In genomic region chr2:135817466-135817865, GRCh38 we compare ENCODE assay signal across 19 cellular contexts. TPM values are rescaled to one million over a fixed set of nuclear protein-coding genes. Genes with fewer than 3 reads are reported as not detected.
A peak's percentile ranks its signal among the peaks of the same experiment; 100 is the strongest.
DNase-seq lines count a peak whose midpoint lies in the region; ATAC-seq, FAIRE-seq and TF ChIP-seq lines count a peak whose summit lies in the region.
"Had no signal": no experiment of that assay in that cellular context is flagged by ENCODE, and none has a peak within 500 bp of the region (broad histone marks: within the 10 kb centered on the region; RNA-seq: fewer than 3 reads in every experiment).

No MANE protein-coding gene starts in this region.

- H3K4me2 ChIP-seq in astrocyte (ENCODE audit: low read length) (peak overlapping the region; percentile 35), neuronal stem cell (ENCODE audit: insufficient read depth, low read length, poor library complexity, severe bottlenecking) (no peak overlapping the region)
- H3K4me2 ChIP-seq: BLaER1 had no signal

- peaks cover 12% of the 10 kb centered on the region for H3K4me1 Mint-ChIP-seq in astrocyte (ENCODE audit: low read depth, unreplicated experiment)

- H2AFZ ChIP-seq in astrocyte (ENCODE audit: low read depth, low read length) (peak overlapping the region; percentile 46), neuronal stem cell (ENCODE audit: low read length) (peak overlapping the region; percentile 62)

- FAIRE-seq in astrocyte (lab: Jason Lieb, UNC), result no peak
- FAIRE-seq: H54 had no signal

- peak; percentile 47 for ATAC-seq in lung (ENCODE audit: insufficient read depth, low FRiP score)

- H2BK15ac ChIP-seq in neuronal stem cell (ENCODE audit: low read length), result no peak overlapping the region

- intact Hi-C loops in ascending aorta (cut with DNase I), result no loop called here

- TF ChIP-seq CTCF in astrocyte (IDR thresholded peaks at IDR 0.05; ENCODE audit: insufficient read depth, low read depth, low read length), result no peak
- TF ChIP-seq CTCF in lung (IDR thresholded peaks at IDR 0.05; ENCODE audit: control extremely low read depth, extremely low read depth), result no peak
- no peak for TF ChIP-seq CTCF in ascending aorta (IDR thresholded peaks at IDR 0.05)

- H3K27ac ChIP-seq in astrocyte (ENCODE audit: low read depth, low read length) (no peak overlapping the region), lung (ENCODE audit: low read depth in 1 of 2, low read length in 1 of 2) (no peak overlapping the region), neuronal stem cell (replicated peaks; ENCODE audit: low read length) (no peak overlapping the region), ascending aorta (no peak overlapping the region)
- H3K27ac ChIP-seq: BLaER1 had no signal

- H3K27ac Mint-ChIP-seq in astrocyte (ENCODE audit: unreplicated experiment), result no peak overlapping the region
- H3K27ac Mint-ChIP-seq: CD4-positive, alpha-beta memory T cell had no signal

- H4K20me1 ChIP-seq in astrocyte (ENCODE audit: insufficient read depth, low read length), result no peaks in the 10 kb centered on the region
- H4K20me1 ChIP-seq: BLaER1 had no signal

- H2AK5ac ChIP-seq in neuronal stem cell (ENCODE audit: low read depth, low read length), result no peak overlapping the region

- no peaks in the 10 kb centered on the region for H3K27me3 ChIP-seq in astrocyte (ENCODE audit: insufficient read depth, low read length)
- H3K27me3 ChIP-seq in lung (ENCODE audit: control insufficient read depth, insufficient read depth), result no peaks in the 10 kb centered on the region
- no peaks in the 10 kb centered on the region for H3K27me3 ChIP-seq in neuronal stem cell (ENCODE audit: control insufficient read depth in 3 of 3, insufficient read depth in 3 of 3, low read depth in 1 of 3, low read length in 3 of 3)
- no peaks in the 10 kb centered on the region for H3K27me3 ChIP-seq in ascending aorta
- H3K27me3 ChIP-seq: BLaER1 had no signal

- no peak overlapping the region for H3K23ac ChIP-seq in neuronal stem cell (ENCODE audit: low read depth, low read length, poor library complexity)

- no peak overlapping the region for H4K8ac ChIP-seq in neuronal stem cell (ENCODE audit: low read depth, low read length)

- H2BK120ac ChIP-seq in neuronal stem cell (ENCODE audit: low read depth, low read length), result no peak overlapping the region

- H3K9ac ChIP-seq in astrocyte (ENCODE audit: low read length) (no peak overlapping the region), neuronal stem cell (ENCODE audit: low read depth, low read length, poor library complexity) (no peak overlapping the region)
- H3K9ac ChIP-seq: BLaER1 had no signal

- H4K91ac ChIP-seq in neuronal stem cell (ENCODE audit: low read depth, low read length, poor library complexity), result no peak overlapping the region

- H3K36me3 Mint-ChIP-seq in astrocyte (ENCODE audit: low read depth, unreplicated experiment), result peaks cover 2% of the 10 kb centered on the region
- H3K36me3 Mint-ChIP-seq: CD14-positive monocyte; CD4-positive, alpha-beta memory T cell had no signal

- no peaks in the 10 kb centered on the region for H3K27me3 Mint-ChIP-seq in astrocyte (ENCODE audit: low read depth, unreplicated experiment)

- H3K9me3 ChIP-seq in astrocyte (ENCODE audit: insufficient read depth, low read depth, low read length) (no peaks in the 10 kb centered on the region), lung (ENCODE audit: control insufficient read depth in 2 of 2, insufficient read depth in 1 of 2, low read length in 1 of 2) (no peaks in the 10 kb centered on the region), neuronal stem cell (replicated peaks in 1 of 2; ENCODE audit: control insufficient read depth in 2 of 2, insufficient read depth in 1 of 2, low read depth in 1 of 2, low read length in 2 of 2) (no peaks in the 10 kb centered on the region), ascending aorta (peaks cover 0 to under 1% of the 10 kb centered on the region in 2 donors)

- WGBS in lung, 2 donors, result 90% methylated on average over 18 of the region's 18 CpGs
- no CpG with 5 or more reads among the region's 18 CpGs for WGBS in neuronal stem cell (ENCODE audit: extremely low coverage in 2 of 2, insufficient read length in 2 of 2, insufficient replicate concordance in 1 of 2), 2 donors

- no peak overlapping the region for H3K4me3 Mint-ChIP-seq in astrocyte (ENCODE audit: unreplicated experiment)
- H3K4me3 Mint-ChIP-seq: CD14-positive monocyte; CD4-positive, alpha-beta memory T cell had no signal

- H2BK12ac ChIP-seq in neuronal stem cell (ENCODE audit: low read length), result no peak overlapping the region

- peaks cover 7% of the 10 kb centered on the region for H3K9me3 Mint-ChIP-seq in astrocyte (ENCODE audit: unreplicated experiment)

- no peak overlapping the region for H3K4me3 ChIP-seq in astrocyte (ENCODE audit: insufficient read depth, low read depth, low read length)
- no peak overlapping the region for H3K4me3 ChIP-seq in lung
- peak overlapping the region in 1 of 2 donors; percentile 19 for H3K4me3 ChIP-seq in neuronal stem cell (ENCODE audit: low read length in 2 of 2)
- H3K4me3 ChIP-seq in ascending aorta, result no peak overlapping the region
- H3K4me3 ChIP-seq: BLaER1 had no signal

- H3K79me2 ChIP-seq in astrocyte (ENCODE audit: insufficient read depth, low read length), result peaks cover 7% of the 10 kb centered on the region

- H3K4me1 ChIP-seq in astrocyte (ENCODE audit: insufficient read depth, low read length) (peaks cover 38% of the 10 kb centered on the region), lung (ENCODE audit: control insufficient read depth in 2 of 2, insufficient read depth in 2 of 2, low read length in 2 of 2) (no peaks in the 10 kb centered on the region), neuronal stem cell (ENCODE audit: control insufficient read depth in 2 of 2, insufficient read depth in 1 of 2, low read depth in 1 of 2, low read length in 2 of 2) (no peaks in the 10 kb centered on the region), ascending aorta (no peaks in the 10 kb centered on the region)

- no peak overlapping the region for H2BK5ac ChIP-seq in neuronal stem cell (ENCODE audit: low read length)

- peak overlapping the region; percentile 79 for H3K18ac ChIP-seq in neuronal stem cell (ENCODE audit: low read length)

- DNase-seq in activated effector memory CD4-positive, alpha-beta T cell treated with anti-CD3 and anti-CD28 coated beads, Interleukin-2, amount 50 U/mL, for 16 hours, result peak; percentile 46
- DNase-seq in activated effector memory CD4-positive, alpha-beta T cell treated with Interleukin-2 at 50 U/mL for 16 hours, result no peak
- DNase-seq in astrocyte (ENCODE audit: low read depth) (no peak), lung (ENCODE audit: low spot score) (no peak), neuronal stem cell (ENCODE audit: low spot score) (no peak), ascending aorta (ENCODE audit: low spot score in 2 of 2) (no peak), NCI-H82 (lab: John Stamatoyannopoulos, UW) (no peak), SHP77 (lab: John Stamatoyannopoulos, UW) (no peak)
- DNase-seq: 8988T; CD4-positive, alpha-beta memory T cell; DMS153; DMS79; GF-D8; HCEC 1CT had no signal

- H3K36me3 ChIP-seq in astrocyte (ENCODE audit: insufficient read depth, low read length) (no peaks in the 10 kb centered on the region), lung (ENCODE audit: control insufficient read depth in 2 of 2, insufficient read depth in 2 of 2, low read length in 2 of 2) (no peaks in the 10 kb centered on the region), neuronal stem cell (replicated peaks in 1 of 2; ENCODE audit: control insufficient read depth in 2 of 2, insufficient read depth in 2 of 2, low read length in 2 of 2) (no peaks in the 10 kb centered on the region), ascending aorta (no peaks in the 10 kb centered on the region)
- H3K36me3 ChIP-seq: BLaER1 had no signal

- H3K4ac ChIP-seq in neuronal stem cell (ENCODE audit: low read length), result no peak overlapping the region

- H3K14ac ChIP-seq in neuronal stem cell (ENCODE audit: low read length), result peak overlapping the region; percentile 56

- no peaks in the 10 kb centered on the region for H3K79me1 ChIP-seq in neuronal stem cell (ENCODE audit: low read depth, low read length)

RNA-seq across cellular contexts. Expression of gene LCT, which starts 19.5 kb away (rescaled TPM):
- total RNA-seq in astrocyte (not detected in 2 replicates), lung (under 1 TPM in 1 of 2 donors, not detected in 1; 0.06 TPM), ascending aorta (not detected)
- under 1 TPM; 0.01 to 0.02 TPM for polyA plus RNA-seq in lung
- not detected for polyA plus RNA-seq in neuronal stem cell (2013, experiment 1 of 2)
- not detected for polyA plus RNA-seq in neuronal stem cell (2013, experiment 2 of 2)
- total RNA-seq: HT-29 had no signal
- polyA plus RNA-seq: AG04450; CD14-positive monocyte; CD4-positive, alpha-beta memory T cell had no signal

RNA-seq across cellular contexts. Expression of gene MCM6, which starts 58.8 kb away (rescaled TPM):
- total RNA-seq in astrocyte, result 7.8 and 9.5 TPM in 2 replicates
- total RNA-seq in lung, result 10 to 100 TPM; 13.5 to 15.6 TPM
- polyA plus RNA-seq in lung, result 1 to 10 TPM; 6.8 to 8.9 TPM
- 52.8 TPM for polyA plus RNA-seq in neuronal stem cell (2013, experiment 1 of 2)
- 51.8 TPM for polyA plus RNA-seq in neuronal stem cell (2013, experiment 2 of 2)
- 62.5 TPM for total RNA-seq in ascending aorta
